Comparison of ENCODE assay signal across 11 cellular contexts in genomic region chr12:6199211-6199530, GRCh38. TPM values are rescaled to one million over a fixed set of nuclear protein-coding genes. Genes with fewer than 3 reads are reported as not detected.
DNase-seq lines count a peak whose midpoint lies in the region; ATAC-seq, FAIRE-seq and TF ChIP-seq lines count a peak whose summit lies in the region.
"Had no signal": no experiment of that assay in that cellular context is flagged by ENCODE, and none has a peak within 500 bp of the region (broad histone marks: within the 10 kb centered on the region; RNA-seq: fewer than 3 reads in every experiment).

No MANE protein-coding gene starts in this region.

- H3K9me3 ChIP-seq in RWPE2 (ENCODE audit: severe bottlenecking), result no peaks in the 10 kb centered on the region
- H3K9me3 ChIP-seq in esophagus squamous epithelium, result no peaks in the 10 kb centered on the region
- peaks cover 2% of the 10 kb centered on the region for H3K9me3 ChIP-seq in trophoblast cell (ENCODE audit: insufficient read depth, low read depth, low read length)

- 19 to 40% methylated on average over 8 to 9 of the region's 9 CpGs for WGBS in esophagus squamous epithelium, 2 donors
- no CpG with 5 or more reads among the region's 9 CpGs for WGBS in trophoblast cell (ENCODE audit: extremely low coverage, insufficient coverage, insufficient read length)

- H3K4me2 ChIP-seq in trophoblast cell (ENCODE audit: low read length), result peak overlapping the region; percentile 89

- peak overlapping the region; percentile 72 to 86 for H3K4me3 Mint-ChIP-seq in CD14-positive monocyte

- H3K79me2 ChIP-seq in trophoblast cell (ENCODE audit: control insufficient read depth, insufficient read depth, low read length, poor library complexity), result peaks cover 27% of the 10 kb centered on the region

- no peak for TF ChIP-seq CTCF in CD14-positive monocyte (IDR thresholded peaks at IDR 0.05)
- TF ChIP-seq CTCF in RWPE2 (IDR thresholded peaks at IDR 0.05; ENCODE audit: poor library complexity, severe bottlenecking), result no peak
- no peak for TF ChIP-seq CTCF in esophagus squamous epithelium (IDR thresholded peaks at IDR 0.05)

- H3K36me3 ChIP-seq in RWPE2 (ENCODE audit: low read depth), result peaks cover 31% of the 10 kb centered on the region
- no peaks in the 10 kb centered on the region for H3K36me3 ChIP-seq in esophagus squamous epithelium
- H3K36me3 ChIP-seq in trophoblast cell (ENCODE audit: control insufficient read depth in 1 of 2, insufficient read depth in 2 of 2, low read length in 2 of 2), result peaks cover 9 to 12% of the 10 kb centered on the region in 2 experiments

- no peak overlapping the region for H2AFZ ChIP-seq in trophoblast cell (ENCODE audit: insufficient read depth, low read length, poor library complexity)

- H3K23ac ChIP-seq in trophoblast cell (ENCODE audit: low read length), result no peak overlapping the region

- intact Hi-C loops in CD14-positive monocyte (cut with micrococcal nuclease), result loop anchor here in 1 of 2 donors (10.0 kb wide), 1 partner anchor 124 kb away; no protein-coding TSS in a partner anchor
- intact Hi-C loops in esophagus squamous epithelium (cut with DNase I), result no loop called here

- peaks cover 53 to 63% (median 62%) of the 10 kb centered on the region in 3 donors for H3K27me3 Mint-ChIP-seq in CD14-positive monocyte (ENCODE audit: low read depth in 3 of 3)

- no peak overlapping the region for H2AK5ac ChIP-seq in trophoblast cell (ENCODE audit: low read length)

- peak overlapping the region; percentile 77 for H4K8ac ChIP-seq in trophoblast cell (ENCODE audit: low read depth, low read length)

- H2BK120ac ChIP-seq in trophoblast cell (ENCODE audit: insufficient read depth, low read length, poor library complexity), result peak overlapping the region; percentile 1

- peak overlapping the region in 6 of 7 donors; percentile 19 to 90 (median 80) for H3K27ac Mint-ChIP-seq in CD14-positive monocyte

- FAIRE-seq in RCC 7860 (lab: Jason Lieb, UNC), result no peak

- no peak for TF ChIP-seq POLR2A in esophagus squamous epithelium (IDR thresholded peaks at IDR 0.05)

- H3K9me3 Mint-ChIP-seq in CD14-positive monocyte, result peaks cover 0 to 11% (median 4%) of the 10 kb centered on the region in 7 donors

- no peak for ATAC-seq in RWPE2 (ENCODE audit: low read depth)
- no peak for ATAC-seq in HG03378 (IDR thresholded peaks at IDR 0.05; ENCODE audit: unreplicated experiment)
- ATAC-seq in HG02870 (IDR thresholded peaks at IDR 0.05; ENCODE audit: unreplicated experiment), result no peak

- no peak overlapping the region for H4K12ac ChIP-seq in trophoblast cell (ENCODE audit: low read depth, low read length)

- H3K79me1 ChIP-seq in trophoblast cell (ENCODE audit: low read length), result peaks cover 35% of the 10 kb centered on the region

- no peak overlapping the region for H3K9ac ChIP-seq in trophoblast cell (ENCODE audit: low read length)

- H3K4ac ChIP-seq in trophoblast cell (ENCODE audit: low read depth, low read length), result no peak overlapping the region

- no peak overlapping the region for H3K14ac ChIP-seq in trophoblast cell (ENCODE audit: low read length)

- H3K27me3 ChIP-seq in RWPE2 (ENCODE audit: insufficient read depth, poor library complexity, severe bottlenecking) (no peaks in the 10 kb centered on the region), esophagus squamous epithelium (no peaks in the 10 kb centered on the region), trophoblast cell (ENCODE audit: insufficient read depth, low read length) (no peaks in the 10 kb centered on the region)

- H4K91ac ChIP-seq in trophoblast cell (ENCODE audit: low read depth, low read length), result peak overlapping the region; percentile 90

- peaks cover 50% of the 10 kb centered on the region for H3K4me1 Mint-ChIP-seq in CD14-positive monocyte

- no peak overlapping the region for H2BK12ac ChIP-seq in trophoblast cell (ENCODE audit: low read length)

- H3K4me3 ChIP-seq in RWPE2 (ENCODE audit: severe bottlenecking), result no peak overlapping the region
- peak overlapping the region; percentile 64 to 99 (median 88) for H3K4me3 ChIP-seq in esophagus squamous epithelium
- H3K4me3 ChIP-seq in trophoblast cell (ENCODE audit: low read depth, low read length), result no peak overlapping the region

- DNase-seq in CD14-positive monocyte (ENCODE audit: low spot score), result no peak
- DNase-seq in RWPE2 (ENCODE audit: low spot score), result no peak
- DNase-seq in esophagus squamous epithelium (lab: John Stamatoyannopoulos, UW), result no peak
- peak in 1 of 2 donors; percentile 30 for DNase-seq in trophoblast cell
- no peak for DNase-seq in RCC 7860 (ENCODE audit: low spot score)
- DNase-seq in SW480 (ENCODE audit: low spot score), result no peak
- DNase-seq: erythroblast, NCI-H510A had no signal

- H2BK5ac ChIP-seq in trophoblast cell (ENCODE audit: low read depth, low read length, poor library complexity), result peak overlapping the region; percentile 80

- H3K4me1 ChIP-seq in RWPE2 (ENCODE audit: insufficient read depth, poor library complexity, severe bottlenecking), result peaks cover 39% of the 10 kb centered on the region
- peaks cover 27 to 84% (median 45%) of the 10 kb centered on the region in 3 donors for H3K4me1 ChIP-seq in esophagus squamous epithelium
- H3K4me1 ChIP-seq in trophoblast cell (ENCODE audit: control insufficient read depth in 1 of 2, insufficient read depth in 2 of 2, low read length in 2 of 2), result peaks cover 34 to 37% of the 10 kb centered on the region in 2 experiments

- H3K27ac ChIP-seq in RWPE2 (ENCODE audit: poor library complexity, severe bottlenecking) (peak overlapping the region; percentile 76), esophagus squamous epithelium (peak overlapping the region; percentile 92 to 99 (median 97)), trophoblast cell (ENCODE audit: low read depth, low read length) (peak overlapping the region; percentile 94)
- H3K27ac ChIP-seq: HL-60 had no signal

- H3K36me3 Mint-ChIP-seq in CD14-positive monocyte, result peaks cover 0 to 33% of the 10 kb centered on the region in 2 donors

- H3K18ac ChIP-seq in trophoblast cell (ENCODE audit: low read length), result no peak overlapping the region

RNA-seq across cellular contexts. Expression of gene CD9, which starts 1.0 kb away (rescaled TPM):
- polyA plus RNA-seq in CD14-positive monocyte, result 100 to 1,000 TPM in 1 of 2 donors, 1 to 10 TPM in 1; 7.7 to 323 TPM
- total RNA-seq in esophagus squamous epithelium, result 1,000 to 10,000 TPM in 1 of 4 donors, 100 to 1,000 TPM in 3; 464 to 1,007 (median 773) TPM
- polyA plus RNA-seq in trophoblast cell (2013), result 675 and 739 TPM in 2 replicates

Comparison
In these comparisons a context has a peak if more than half of its experiments do, and no peak if none do; other contexts are left out.
1. H3K4me3 ChIP-seq: peak in esophagus squamous epithelium (4 of 4); none in RWPE2 (single experiment) and trophoblast cell (single experiment).
2. Peak in every context shown above with its lines, with median percentiles within 50 percentile points of each other: H3K27ac ChIP-seq.